Comparison of ENCODE assay signal across 21 cellular contexts in the genomic region with DNA sequence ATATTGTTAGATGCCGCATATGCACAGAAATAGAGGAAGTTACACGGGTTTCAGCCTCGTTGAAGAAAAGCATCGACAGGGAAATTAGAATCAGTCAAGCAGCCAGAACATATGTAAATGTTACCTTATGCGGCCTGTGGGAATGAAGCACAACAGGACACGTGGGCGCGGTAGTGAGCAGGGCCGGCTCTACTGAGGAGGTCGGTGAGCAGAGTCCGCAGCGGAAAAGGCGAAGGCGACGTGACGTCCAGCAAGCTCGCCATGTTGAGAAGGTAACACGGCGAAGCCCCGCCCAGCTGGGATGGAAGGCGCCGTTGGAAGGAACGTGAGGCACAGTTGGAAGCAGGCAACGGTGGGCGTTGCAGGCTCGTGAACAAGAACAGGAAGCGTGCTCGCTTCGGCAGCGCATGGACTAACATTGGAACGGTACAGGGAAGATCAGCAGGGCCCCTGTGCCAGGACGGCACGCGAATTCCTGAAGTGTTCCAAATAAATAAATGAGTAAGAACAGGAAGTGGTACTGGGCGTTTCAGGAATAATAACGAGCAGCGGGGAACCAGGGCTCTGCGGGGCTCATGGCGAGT. TPM values are rescaled to one million over a fixed set of nuclear protein-coding genes. Genes with fewer than 3 reads are reported as not detected.
DNase-seq lines count a peak whose midpoint lies in the region; ATAC-seq and TF ChIP-seq lines count a peak whose summit lies in the region.
"Had no signal": no experiment of that assay in that cellular context is flagged by ENCODE, and none has a peak within 500 bp of the region (broad histone marks: within the 10 kb centered on the region; RNA-seq: fewer than 3 reads in every experiment).

No MANE protein-coding gene starts in this region.

- H3K4me1 ChIP-seq in RWPE2 (ENCODE audit: insufficient read depth, poor library complexity, severe bottlenecking) (no peaks in the 10 kb centered on the region), endocrine pancreas (ENCODE audit: control insufficient read depth, insufficient read depth, low read length) (no peaks in the 10 kb centered on the region)
- H3K4me1 ChIP-seq: BE2C had no signal

- H3K4me1 Mint-ChIP-seq in osteocyte (ENCODE audit: unreplicated experiment) = no peaks in the 10 kb centered on the region
- no peaks in the 10 kb centered on the region for H3K4me1 Mint-ChIP-seq in T-helper 2 cell treated with Interferon-gamma antibody and Interleukin-4, amounts not matched to agents 5 μg/mL and 100 μg/mL, for 36 hours (ENCODE audit: low read depth)
- H3K4me1 Mint-ChIP-seq in HFFc6 (ENCODE audit: low read depth) = no peaks in the 10 kb centered on the region

- peaks cover 20% of the 10 kb centered on the region for H3K27me3 Mint-ChIP-seq in osteocyte (ENCODE audit: unreplicated experiment)
- no peaks in the 10 kb centered on the region for H3K27me3 Mint-ChIP-seq in T-helper 2 cell treated with Interferon-gamma antibody and Interleukin-4, amounts not matched to agents 5 μg/mL and 100 μg/mL, for 36 hours (ENCODE audit: low read depth)
- peaks cover 6% of the 10 kb centered on the region for H3K27me3 Mint-ChIP-seq in HFFc6 (ENCODE audit: insufficient read depth)
- H3K27me3 Mint-ChIP-seq: natural killer cell treated with Interleukin-12 subunit alpha and Interleukin-12 subunit beta and Interleukin-15 and Interleukin-18, amount 100 ng/mL, for 72 hours had no signal

- no peak overlapping the region for H3K27ac ChIP-seq in RWPE2 (ENCODE audit: poor library complexity, severe bottlenecking)
- H3K27ac ChIP-seq: skin epidermis had no signal

- H3K27me3 ChIP-seq in RWPE2 (ENCODE audit: insufficient read depth, poor library complexity, severe bottlenecking) (no peaks in the 10 kb centered on the region), endocrine pancreas (ENCODE audit: control insufficient read depth, insufficient read depth, low read length) (no peaks in the 10 kb centered on the region)
- H3K27me3 ChIP-seq: BE2C had no signal

- DNase-seq in H4 (ENCODE audit: low spot score) (peak; percentile 82), RWPE2 (ENCODE audit: low spot score) (peak; percentile 71), osteocyte (ENCODE audit: extremely low spot score, unreplicated experiment) (no peak), AML-193 (lab: John Stamatoyannopoulos, UW) (no peak), superior temporal gyrus (ENCODE audit: extremely low spot score) (no peak), HFFc6 (no peak)
- DNase-seq in T-helper 2 cell treated with Interferon-gamma antibody and Interleukin-4, amounts not matched to agents 5 μg/mL and 100 μg/mL, for 36 hours (ENCODE audit: low spot score) = no peak
- DNase-seq: activated CD4-positive, alpha-beta T cell treated with anti-CD3 and anti-CD28 coated beads for 1 hour; activated effector memory CD4-positive, alpha-beta T cell treated with anti-CD3 and anti-CD28 coated beads, Interleukin-2, amount 50 U/mL, for 16 hours; BE2C; GOT3; NCI-H1694 treated with DMSO at 0.1 percent for 48 hours; NCI-H226; Right ventricle myocardium superior had no signal

- H3K36me3 Mint-ChIP-seq in osteocyte (ENCODE audit: unreplicated experiment) = no peaks in the 10 kb centered on the region
- no peaks in the 10 kb centered on the region for H3K36me3 Mint-ChIP-seq in T-helper 2 cell treated with Interferon-gamma antibody and Interleukin-4, amounts not matched to agents 5 μg/mL and 100 μg/mL, for 36 hours (ENCODE audit: low read depth)
- no peaks in the 10 kb centered on the region for H3K36me3 Mint-ChIP-seq in HFFc6 (ENCODE audit: low read depth)
- H3K36me3 Mint-ChIP-seq: natural killer cell treated with Interleukin-12 subunit alpha and Interleukin-12 subunit beta and Interleukin-15 and Interleukin-18, amount 100 ng/mL, for 72 hours had no signal

- ATAC-seq in RWPE2 (ENCODE audit: low read depth) = peak; percentile 84
- ATAC-seq: natural killer cell treated with Interleukin-12 subunit alpha and Interleukin-12 subunit beta and Interleukin-15 and Interleukin-18, amount 100 ng/mL, for 72 hours had no signal

- no peaks in the 10 kb centered on the region for H3K36me3 ChIP-seq in RWPE2 (ENCODE audit: low read depth)
- H3K36me3 ChIP-seq in endocrine pancreas (ENCODE audit: control insufficient read depth, insufficient read depth, low read length) = no peaks in the 10 kb centered on the region
- H3K36me3 ChIP-seq: BE2C had no signal

- no peak overlapping the region for H3K9ac ChIP-seq in endocrine pancreas (ENCODE audit: control insufficient read depth, insufficient read depth, low read length)

- H3K9me3 ChIP-seq in RWPE2 (ENCODE audit: severe bottlenecking) (no peaks in the 10 kb centered on the region), endocrine pancreas (ENCODE audit: control insufficient read depth, low read length) (no peaks in the 10 kb centered on the region)
- H3K9me3 ChIP-seq: BE2C had no signal

- H3K4me3 ChIP-seq in RWPE2 (ENCODE audit: severe bottlenecking) = peak overlapping the region; percentile 9
- H3K4me3 ChIP-seq in endocrine pancreas (ENCODE audit: control insufficient read depth, insufficient read depth, low read length) = peak overlapping the region; percentile 8

- TF ChIP-seq CTCF in RWPE2 (IDR thresholded peaks at IDR 0.05; ENCODE audit: poor library complexity, severe bottlenecking) (no peak), osteocyte (IDR thresholded peaks at IDR 0.05) (no peak), HFFc6 (IDR thresholded peaks at IDR 0.05) (no peak)

- no peaks in the 10 kb centered on the region for H3K9me3 Mint-ChIP-seq in osteocyte (ENCODE audit: unreplicated experiment)
- H3K9me3 Mint-ChIP-seq in T-helper 2 cell treated with Interferon-gamma antibody and Interleukin-4, amounts not matched to agents 5 μg/mL and 100 μg/mL, for 36 hours = peaks cover 7% of the 10 kb centered on the region
- peaks cover 4% of the 10 kb centered on the region; the same call in 1 of the 2 replicates for H3K9me3 Mint-ChIP-seq in HFFc6

- H3K27ac Mint-ChIP-seq in osteocyte (ENCODE audit: unreplicated experiment) = peak overlapping the region; percentile 42
- no peak overlapping the region for H3K27ac Mint-ChIP-seq in T-helper 2 cell treated with Interferon-gamma antibody and Interleukin-4, amounts not matched to agents 5 μg/mL and 100 μg/mL, for 36 hours
- H3K27ac Mint-ChIP-seq in HFFc6 = no peak overlapping the region
- H3K27ac Mint-ChIP-seq: natural killer cell treated with Interleukin-12 subunit alpha and Interleukin-12 subunit beta and Interleukin-15 and Interleukin-18, amount 100 ng/mL, for 72 hours had no signal

- H3K4me3 Mint-ChIP-seq in osteocyte (ENCODE audit: unreplicated experiment) (peak overlapping the region; percentile 53), HFFc6 (no peak overlapping the region)
- no peak overlapping the region for H3K4me3 Mint-ChIP-seq in T-helper 2 cell treated with Interferon-gamma antibody and Interleukin-4, amounts not matched to agents 5 μg/mL and 100 μg/mL, for 36 hours
- H3K4me3 Mint-ChIP-seq: natural killer cell treated with Interleukin-12 subunit alpha and Interleukin-12 subunit beta and Interleukin-15 and Interleukin-18, amount 100 ng/mL, for 72 hours had no signal

RNA-seq across cellular contexts. Expression of a gene that starts 54.6 kb away (rescaled TPM):
- total RNA-seq in H4 (2014; rRNA removed; shearing (Covaris generic)) = 0.33 TPM in 1 of 2 replicates, not detected in the other
- not detected in 2 replicates for total RNA-seq in osteocyte
- not detected for total RNA-seq in HFFc6 (2021; fragmentation: NEBNext Ultra II Directional; extraction: Animal tissue kit (Norgen Biotek cat#: 25700))
- total RNA-seq: epithelial cell of proximal tubule; M059J; natural killer cell treated with Interleukin-12 subunit alpha and Interleukin-12 subunit beta and Interleukin-15 and Interleukin-18, amount 100 ng/mL, for 72 hours; posterior vena cava; Right ventricle myocardium superior; T-helper 2 cell treated with Interferon-gamma antibody and Interleukin-4, amounts not matched to agents 100 ng/mL and 5 ng/mL, for 36 hours had no signal

Comparison
In these comparisons a context has a peak if more than half of its experiments do, and no peak if none do; other contexts are left out.
1. DNase-seq: peak in H4 (single experiment) and RWPE2 (single experiment); none in osteocyte (single experiment), AML-193 (0 of 2), superior temporal gyrus (single experiment), T-helper 2 cell treated with Interferon-gamma antibody and Interleukin-4, amounts not matched to agents 5 μg/mL and 100 μg/mL, for 36 hours (single experiment) and HFFc6 (single experiment).